In the genomic region with DNA sequence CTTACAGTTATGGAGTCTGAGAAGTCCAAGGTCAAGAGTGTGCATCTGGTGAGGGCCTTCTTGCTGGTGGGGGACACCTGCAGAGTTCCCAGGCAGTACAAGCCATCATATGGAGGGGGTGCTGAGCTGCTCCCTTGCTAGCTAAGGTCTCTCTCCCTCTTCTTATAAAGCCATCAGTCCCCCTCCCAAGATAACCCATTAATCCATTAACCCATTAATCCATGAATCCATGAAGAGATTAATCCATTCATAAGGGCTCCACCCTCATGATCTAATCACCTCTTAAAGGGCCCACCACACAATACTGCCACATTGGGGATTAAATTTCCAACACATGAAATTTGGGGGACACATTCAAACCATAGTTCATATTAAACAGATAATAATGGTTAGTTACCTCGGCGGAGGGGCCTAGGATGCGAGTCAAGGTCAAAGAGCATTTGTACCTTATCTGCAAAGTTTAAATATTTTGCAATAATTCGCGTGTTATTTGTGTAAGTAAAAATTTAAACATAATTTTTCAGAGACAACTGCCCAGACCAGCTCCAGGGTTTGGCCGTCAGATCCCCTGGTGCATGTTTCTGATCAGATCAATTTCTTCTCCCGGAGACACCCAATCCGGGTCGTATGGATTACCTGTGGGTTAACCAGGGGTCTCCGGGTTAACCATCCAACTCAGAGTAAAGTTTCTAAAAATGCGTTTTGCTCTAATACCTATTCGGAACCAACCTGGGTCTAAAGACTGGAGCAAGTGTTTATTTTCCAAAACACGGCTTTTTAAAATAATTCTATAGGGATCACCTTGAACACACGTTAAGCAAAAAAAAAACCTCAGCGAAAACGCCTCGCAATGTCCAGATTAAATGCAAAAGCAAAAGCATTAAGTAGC, we compare ENCODE assay signal across 8 cellular contexts. TPM values are rescaled to one million over a fixed set of nuclear protein-coding genes. Genes with fewer than 3 reads are reported as not detected.
DNase-seq lines count a peak whose midpoint lies in the region; ATAC-seq and TF ChIP-seq lines count a peak whose summit lies in the region.

No MANE protein-coding gene starts in this region.

- H3K27ac ChIP-seq in iPS-20b (ENCODE audit: low read length) = no peak overlapping the region

- no peaks in the 10 kb centered on the region for H3K9me3 ChIP-seq in iPS-20b (ENCODE audit: insufficient read depth, low read depth, low read length)

- peak in 1 of 2 donors; percentile 1 for ATAC-seq in activated naive CD4-positive, alpha-beta T cell treated with anti-CD3 and anti-CD28 coated beads, Interleukin-2, amount 50 U/mL, for 72 hours
- ATAC-seq in stimulated activated memory B cell treated with anti-CD40 and anti-IgM and Interleukin-4, amounts not matched to agents 10 μg/mL and 1 μg/mL and 100 μg/mL, for 72 hours = no peak
- ATAC-seq in GM19463 (IDR thresholded peaks at IDR 0.05; ENCODE audit: unreplicated experiment) = no peak
- no peak for ATAC-seq in GM18868 (IDR thresholded peaks at IDR 0.05; ENCODE audit: unreplicated experiment)

- peak; percentile 18 to 34 for DNase-seq in activated naive CD4-positive, alpha-beta T cell treated with anti-CD3 and anti-CD28 coated beads, Interleukin-2, amount 50 U/mL, for 72 hours (ENCODE audit: low spot score in 2 of 2)
- DNase-seq in GM19238 (ENCODE audit: insufficient read length, low spot score) = no peak

- H3K4me3 ChIP-seq in GM08714 (ENCODE audit: low read length) (peak overlapping the region; percentile 93), iPS-20b (ENCODE audit: low read length) (peak overlapping the region; percentile 83)

- no peaks in the 10 kb centered on the region; the same call in 1 of the 2 replicates for H3K4me1 ChIP-seq in iPS-20b (ENCODE audit: insufficient read depth, low read length)

- TF ChIP-seq RAD21 in Ishikawa (IDR thresholded peaks at IDR 0.05; ENCODE audit: low read depth) = no peak

- peak overlapping the region; percentile 81; the same call in 1 of the 2 replicates for H3K9ac ChIP-seq in iPS-20b (ENCODE audit: low read depth, low read length)

- H3K27me3 ChIP-seq in iPS-20b (ENCODE audit: insufficient read depth, low read length) = no peaks in the 10 kb centered on the region

- no peak for TF ChIP-seq EP300 in Ishikawa (IDR thresholded peaks at IDR 0.05; ENCODE audit: borderline replicate concordance)

- H3K27me3 Mint-ChIP-seq in stimulated activated memory B cell treated with anti-CD40 and anti-IgM and Interleukin-4, amounts not matched to agents 10 μg/mL and 1 μg/mL and 100 μg/mL, for 72 hours = no peaks in the 10 kb centered on the region

- H3K4me1 Mint-ChIP-seq in stimulated activated memory B cell treated with anti-CD40 and anti-IgM and Interleukin-4, amounts not matched to agents 10 μg/mL and 1 μg/mL and 100 μg/mL, for 72 hours = peaks cover 45% of the 10 kb centered on the region

- peak overlapping the region; percentile 99 to 100 for H3K27ac Mint-ChIP-seq in activated naive CD4-positive, alpha-beta T cell treated with anti-CD3 and anti-CD28 coated beads, Interleukin-2, amount 50 U/mL, for 72 hours
- peak overlapping the region; percentile 94 for H3K27ac Mint-ChIP-seq in stimulated activated memory B cell treated with anti-CD40 and anti-IgM and Interleukin-4, amounts not matched to agents 10 μg/mL and 1 μg/mL and 100 μg/mL, for 72 hours

- H3K9me3 Mint-ChIP-seq in activated naive CD4-positive, alpha-beta T cell treated with anti-CD3 and anti-CD28 coated beads, Interleukin-2, amount 50 U/mL, for 72 hours = no peaks in the 10 kb centered on the region
- no peaks in the 10 kb centered on the region for H3K9me3 Mint-ChIP-seq in stimulated activated memory B cell treated with anti-CD40 and anti-IgM and Interleukin-4, amounts not matched to agents 10 μg/mL and 1 μg/mL and 100 μg/mL, for 72 hours

- H3K36me3 ChIP-seq in iPS-20b (ENCODE audit: insufficient read depth, low read depth, low read length) = no peaks in the 10 kb centered on the region

- H3K4me3 Mint-ChIP-seq in stimulated activated memory B cell treated with anti-CD40 and anti-IgM and Interleukin-4, amounts not matched to agents 10 μg/mL and 1 μg/mL and 100 μg/mL, for 72 hours = peak overlapping the region; percentile 98

- peaks cover 8 to 16% of the 10 kb centered on the region in 2 donors for H3K36me3 Mint-ChIP-seq in activated naive CD4-positive, alpha-beta T cell treated with anti-CD3 and anti-CD28 coated beads, Interleukin-2, amount 50 U/mL, for 72 hours
- peaks cover 18% of the 10 kb centered on the region for H3K36me3 Mint-ChIP-seq in stimulated activated memory B cell treated with anti-CD40 and anti-IgM and Interleukin-4, amounts not matched to agents 10 μg/mL and 1 μg/mL and 100 μg/mL, for 72 hours

TF ChIP-seq in Ishikawa, 13 proteins besides CTCF, POLR2A, EP300 and RAD21:
- TF ChIP-seq, protein P1, sequence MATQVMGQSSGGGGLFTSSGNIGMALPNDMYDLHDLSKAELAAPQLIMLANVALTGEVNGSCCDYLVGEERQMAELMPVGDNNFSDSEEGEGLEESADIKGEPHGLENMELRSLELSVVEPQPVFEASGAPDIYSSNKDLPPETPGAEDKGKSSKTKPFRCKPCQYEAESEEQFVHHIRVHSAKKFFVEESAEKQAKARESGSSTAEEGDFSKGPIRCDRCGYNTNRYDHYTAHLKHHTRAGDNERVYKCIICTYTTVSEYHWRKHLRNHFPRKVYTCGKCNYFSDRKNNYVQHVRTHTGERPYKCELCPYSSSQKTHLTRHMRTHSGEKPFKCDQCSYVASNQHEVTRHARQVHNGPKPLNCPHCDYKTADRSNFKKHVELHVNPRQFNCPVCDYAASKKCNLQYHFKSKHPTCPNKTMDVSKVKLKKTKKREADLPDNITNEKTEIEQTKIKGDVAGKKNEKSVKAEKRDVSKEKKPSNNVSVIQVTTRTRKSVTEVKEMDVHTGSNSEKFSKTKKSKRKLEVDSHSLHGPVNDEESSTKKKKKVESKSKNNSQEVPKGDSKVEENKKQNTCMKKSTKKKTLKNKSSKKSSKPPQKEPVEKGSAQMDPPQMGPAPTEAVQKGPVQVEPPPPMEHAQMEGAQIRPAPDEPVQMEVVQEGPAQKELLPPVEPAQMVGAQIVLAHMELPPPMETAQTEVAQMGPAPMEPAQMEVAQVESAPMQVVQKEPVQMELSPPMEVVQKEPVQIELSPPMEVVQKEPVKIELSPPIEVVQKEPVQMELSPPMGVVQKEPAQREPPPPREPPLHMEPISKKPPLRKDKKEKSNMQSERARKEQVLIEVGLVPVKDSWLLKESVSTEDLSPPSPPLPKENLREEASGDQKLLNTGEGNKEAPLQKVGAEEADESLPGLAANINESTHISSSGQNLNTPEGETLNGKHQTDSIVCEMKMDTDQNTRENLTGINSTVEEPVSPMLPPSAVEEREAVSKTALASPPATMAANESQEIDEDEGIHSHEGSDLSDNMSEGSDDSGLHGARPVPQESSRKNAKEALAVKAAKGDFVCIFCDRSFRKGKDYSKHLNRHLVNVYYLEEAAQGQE (IDR thresholded peaks at IDR 0.05; ENCODE audit: low read depth) = no peak
- no peak for TF ChIP-seq USF1 (IDR thresholded peaks at IDR 0.05)
- no peak for TF ChIP-seq TAF1 (IDR thresholded peaks at IDR 0.05; ENCODE audit: low read depth)
- no peak for TF ChIP-seq NFIC (IDR thresholded peaks at IDR 0.05)
- 0 out of 2 replicates have a peak, but pooled peaks have one; percentile 76 for TF ChIP-seq ZBTB7A (IDR thresholded peaks at IDR 0.05; ENCODE audit: low read depth)
- TF ChIP-seq YY1 (IDR thresholded peaks at IDR 0.05; ENCODE audit: low read depth) = no peak

RNA-seq across cellular contexts. Expression of gene POLR3E, which starts 0.7 kb away (rescaled TPM):
- total RNA-seq in activated naive CD4-positive, alpha-beta T cell treated with anti-CD3 and anti-CD28 coated beads, Interleukin-2, amount 50 U/mL, for 72 hours = 10 to 100 TPM; 50.3 to 75.4 TPM
